ENCODE assay signal across 8 cellular contexts in genomic region chr6:44072959-44073611, GRCh38. TPM values are rescaled to one million over a fixed set of nuclear protein-coding genes. Genes with fewer than 3 reads are reported as not detected.
DNase-seq lines count a peak whose midpoint lies in the region; ATAC-seq and TF ChIP-seq lines count a peak whose summit lies in the region.

No MANE protein-coding gene starts in this region.

- H3K27me3 Mint-ChIP-seq in Calu3 (ENCODE audit: unreplicated experiment) (no peaks in the 10 kb centered on the region), type B pancreatic cell (peaks cover 25% of the 10 kb centered on the region)
- H3K27me3 Mint-ChIP-seq in activated T-helper 1 cell treated with anti-CD3 and anti-CD28 coated beads, Interleukin-12 subunit alpha, Interleukin-12 subunit beta, Interleukin-2, Interleukin-4 antibody, amounts not matched to agents 30 ng/mL and 10 ng/mL and 1 ng/mL, durations not matched to agents 14 hours and 24 hours and 36 hours (ENCODE audit: insufficient read depth) = peaks cover 12% of the 10 kb centered on the region

- H3K36me3 Mint-ChIP-seq in Calu3 (ENCODE audit: insufficient read depth, unreplicated experiment) (peaks cover 45% of the 10 kb centered on the region), type B pancreatic cell (no peaks in the 10 kb centered on the region)
- H3K36me3 Mint-ChIP-seq in activated T-helper 1 cell treated with anti-CD3 and anti-CD28 coated beads, Interleukin-12 subunit alpha, Interleukin-12 subunit beta, Interleukin-2, Interleukin-4 antibody, amounts not matched to agents 30 ng/mL and 10 ng/mL and 1 ng/mL, durations not matched to agents 14 hours and 24 hours and 36 hours (ENCODE audit: low read depth) = peaks cover 2% of the 10 kb centered on the region

- H3K9ac ChIP-seq in trophoblast cell (ENCODE audit: low read length) = no peak overlapping the region

- H2BK120ac ChIP-seq in trophoblast cell (ENCODE audit: insufficient read depth, low read length, poor library complexity) = peak overlapping the region; percentile 46

- H3K4me1 ChIP-seq in trophoblast cell (ENCODE audit: control insufficient read depth in 1 of 2, insufficient read depth in 2 of 2, low read length in 2 of 2) = peaks cover 10 to 20% of the 10 kb centered on the region in 2 experiments

- H3K14ac ChIP-seq in trophoblast cell (ENCODE audit: low read length) = peak overlapping the region; percentile 73

- H3K27ac ChIP-seq in trophoblast cell (ENCODE audit: low read depth, low read length) = no peak overlapping the region

- peak overlapping the region; percentile 90 for H4K8ac ChIP-seq in trophoblast cell (ENCODE audit: low read depth, low read length)

- peaks cover 6% of the 10 kb centered on the region for H3K79me1 ChIP-seq in trophoblast cell (ENCODE audit: low read length)

- peak overlapping the region; percentile 80 for H3K4me2 ChIP-seq in trophoblast cell (ENCODE audit: low read length)

- H3K4me1 Mint-ChIP-seq in Calu3 (ENCODE audit: low read depth, unreplicated experiment) (peaks cover 75% of the 10 kb centered on the region), type B pancreatic cell (ENCODE audit: unreplicated experiment) (peaks cover 25% of the 10 kb centered on the region)
- H3K4me1 Mint-ChIP-seq in activated T-helper 1 cell treated with anti-CD3 and anti-CD28 coated beads, Interleukin-12 subunit alpha, Interleukin-12 subunit beta, Interleukin-2, Interleukin-4 antibody, amounts not matched to agents 30 ng/mL and 10 ng/mL and 1 ng/mL, durations not matched to agents 14 hours and 24 hours and 36 hours (ENCODE audit: low read depth) = peaks cover 31% of the 10 kb centered on the region

- H3K9me3 Mint-ChIP-seq in Calu3 (ENCODE audit: low read depth, unreplicated experiment) = no peaks in the 10 kb centered on the region
- H3K9me3 Mint-ChIP-seq in activated T-helper 1 cell treated with anti-CD3 and anti-CD28 coated beads, Interleukin-12 subunit alpha, Interleukin-12 subunit beta, Interleukin-2, Interleukin-4 antibody, amounts not matched to agents 30 ng/mL and 10 ng/mL and 1 ng/mL, durations not matched to agents 14 hours and 24 hours and 36 hours = no peaks in the 10 kb centered on the region
- no peaks in the 10 kb centered on the region for H3K9me3 Mint-ChIP-seq in type B pancreatic cell

- peak overlapping the region; percentile 89 for H3K27ac Mint-ChIP-seq in Calu3 (ENCODE audit: unreplicated experiment)
- H3K27ac Mint-ChIP-seq in activated T-helper 1 cell treated with anti-CD3 and anti-CD28 coated beads, Interleukin-12 subunit alpha, Interleukin-12 subunit beta, Interleukin-2, Interleukin-4 antibody, amounts not matched to agents 30 ng/mL and 10 ng/mL and 1 ng/mL, durations not matched to agents 14 hours and 24 hours and 36 hours = peak overlapping the region; percentile 99
- H3K27ac Mint-ChIP-seq in type B pancreatic cell = peak overlapping the region; percentile 90

- H4K12ac ChIP-seq in trophoblast cell (ENCODE audit: low read depth, low read length) = peak overlapping the region; percentile 5

- peak overlapping the region; percentile 89 for H4K91ac ChIP-seq in trophoblast cell (ENCODE audit: low read depth, low read length)

- DNase-seq in Calu3 = peak; percentile 89
- peak; percentile 85 for DNase-seq in LoVo (ENCODE audit: low spot score)
- DNase-seq in activated T-helper 1 cell treated with anti-CD3 and anti-CD28 coated beads, Interleukin-12 subunit alpha, Interleukin-12 subunit beta, Interleukin-2, Interleukin-4 antibody, amounts not matched to agents 30 ng/mL and 10 ng/mL and 1 ng/mL, durations not matched to agents 14 hours and 24 hours and 36 hours (ENCODE audit: low spot score) = peak; percentile 80
- DNase-seq in germinal center (ENCODE audit: low spot score) = peak; percentile 91
- DNase-seq in trophoblast cell = peak; percentile 47 to 83
- DNase-seq in type B pancreatic cell (ENCODE audit: extremely low spot score, unreplicated experiment) = peak; percentile 90
- DNase-seq in GF-D8 (lab: John Stamatoyannopoulos, UW) = no peak

- H3K18ac ChIP-seq in trophoblast cell (ENCODE audit: low read length) = peak overlapping the region; percentile 85

- TF ChIP-seq CTCF in Calu3 (IDR thresholded peaks at IDR 0.05; ENCODE audit: unreplicated experiment) (no peak), type B pancreatic cell (conservative IDR thresholded peaks at IDR 0.05) (no peak)

- no TSS peak for BruUV-seq in Calu3 (replicated peaks; lab: Mats Ljungman, UMichigan)

- no CpG with 5 or more reads among the region's 55 CpGs for WGBS in trophoblast cell (ENCODE audit: extremely low coverage, insufficient coverage, insufficient read length)

- ATAC-seq in GM21737 (IDR thresholded peaks at IDR 0.05; ENCODE audit: unreplicated experiment) = peak; percentile 42

- H3K79me2 ChIP-seq in trophoblast cell (ENCODE audit: control insufficient read depth, insufficient read depth, low read length, poor library complexity) = peaks cover 1% of the 10 kb centered on the region

- peak overlapping the region; percentile 55 for H3K4me3 ChIP-seq in trophoblast cell (ENCODE audit: low read depth, low read length)

- no peaks in the 10 kb centered on the region for H3K36me3 ChIP-seq in trophoblast cell (ENCODE audit: control insufficient read depth in 1 of 2, insufficient read depth in 2 of 2, low read length in 2 of 2)

- peak overlapping the region; percentile 87 for H3K4me3 Mint-ChIP-seq in Calu3 (ENCODE audit: low read depth, unreplicated experiment)
- peak overlapping the region; percentile 92 for H3K4me3 Mint-ChIP-seq in activated T-helper 1 cell treated with anti-CD3 and anti-CD28 coated beads, Interleukin-12 subunit alpha, Interleukin-12 subunit beta, Interleukin-2, Interleukin-4 antibody, amounts not matched to agents 30 ng/mL and 10 ng/mL and 1 ng/mL, durations not matched to agents 14 hours and 24 hours and 36 hours
- H3K4me3 Mint-ChIP-seq in type B pancreatic cell = peak overlapping the region; percentile 95

- no peak overlapping the region for H2BK5ac ChIP-seq in trophoblast cell (ENCODE audit: low read depth, low read length, poor library complexity)

- intact Hi-C loops in Calu3 (cut with micrococcal nuclease; ENCODE audit: unreplicated experiment) = loop anchor here (1.0 to 5.0 kb wide), 2 partner anchors 146 to 216 kb away; no protein-coding TSS in a partner anchor
- intact Hi-C loops in activated T-helper 1 cell treated with anti-CD3 and anti-CD28 coated beads, Interleukin-12 subunit alpha, Interleukin-12 subunit beta, Interleukin-2, Interleukin-4 antibody, amounts not matched to agents 30 ng/mL and 10 ng/mL and 1 ng/mL, durations not matched to agents 14 hours and 24 hours and 36 hours (cut with micrococcal nuclease) = loop anchor here (1.0 to 10.0 kb wide), 5 partner anchors 9 to 618 kb away; partner anchors contain the start of genes DLK2, MAD2L1BP, MRPL14 and POLH

- H3K9me3 ChIP-seq in trophoblast cell (ENCODE audit: insufficient read depth, low read depth, low read length) = no peaks in the 10 kb centered on the region

- CTCF ChIA-PET in Calu3 (lab: Charles Lee) = interaction anchor here (0.6 to 5.3 kb wide), 19 partner anchors 10 to 420 kb away, joined by 3 to 33 read pairs (median 9); partner anchors contain the start of gene VEGFA

- peak overlapping the region; percentile 45 for H2AK5ac ChIP-seq in trophoblast cell (ENCODE audit: low read length)

- peak overlapping the region; percentile 47 for H2BK12ac ChIP-seq in trophoblast cell (ENCODE audit: low read length)

- peaks cover 5% of the 10 kb centered on the region for H3K27me3 ChIP-seq in trophoblast cell (ENCODE audit: insufficient read depth, low read length)

- peak overlapping the region; percentile 75 for H2AFZ ChIP-seq in trophoblast cell (ENCODE audit: insufficient read depth, low read length, poor library complexity)

- H3K23ac ChIP-seq in trophoblast cell (ENCODE audit: low read length) = no peak overlapping the region

- H3K4ac ChIP-seq in trophoblast cell (ENCODE audit: low read depth, low read length) = peak overlapping the region; percentile 23

RNA-seq across cellular contexts. Expression of gene MRPL14, which starts 54.2 kb away (rescaled TPM):
- total RNA-seq in Calu3 (2022) = 98.9 and 103 TPM in 2 replicates
- 62.6 and 68.6 TPM in 2 replicates for total RNA-seq in activated T-helper 1 cell treated with anti-CD3 and anti-CD28 coated beads, Interleukin-12 subunit alpha, Interleukin-12 subunit beta, Interleukin-2, Interleukin-4 antibody, amounts not matched to agents 30 ng/mL and 10 ng/mL and 1 ng/mL, durations not matched to agents 14 hours and 24 hours and 36 hours
- polyA plus RNA-seq in trophoblast cell (2013) = 79.2 and 82.1 TPM in 2 replicates
- 45.5 and 53.7 TPM in 2 replicates for total RNA-seq in type B pancreatic cell (ENCODE audit: low replicate concordance)

RNA-seq across cellular contexts. Expression of gene TMEM63B, which starts 54.3 kb away (rescaled TPM):
- total RNA-seq in Calu3 (2022) = 84.2 and 86.8 TPM in 2 replicates
- total RNA-seq in activated T-helper 1 cell treated with anti-CD3 and anti-CD28 coated beads, Interleukin-12 subunit alpha, Interleukin-12 subunit beta, Interleukin-2, Interleukin-4 antibody, amounts not matched to agents 30 ng/mL and 10 ng/mL and 1 ng/mL, durations not matched to agents 14 hours and 24 hours and 36 hours = 17.0 and 20.7 TPM in 2 replicates
- polyA plus RNA-seq in trophoblast cell (2013) = 36.4 and 36.9 TPM in 2 replicates
- total RNA-seq in type B pancreatic cell (ENCODE audit: low replicate concordance) = 45.5 and 57.5 TPM in 2 replicates
